Comparison of ENCODE assay signal across 27 cellular contexts in genomic region chr2:3387011-3387410, GRCh38.
"Had no signal": no experiment of that assay in that cellular context is flagged by ENCODE, and none has a peak within 500 bp of the region (broad histone marks: within the 10 kb centered on the region; RNA-seq: fewer than 3 reads in every experiment).

No MANE protein-coding gene starts in this region.

- H3K27ac Mint-ChIP-seq: memory B cell; natural killer cell treated with Interleukin-12 subunit alpha and Interleukin-12 subunit beta and Interleukin-15 and Interleukin-18, amount 100 ng/mL, for 72 hours; stimulated activated effector memory CD8-positive, alpha-beta T cell treated with anti-CD3 and anti-CD28 coated beads, Interleukin-12 subunit alpha, Interleukin-12 subunit beta, amount 100 ng/mL, for 72 hours; type B pancreatic cell had no signal

- H3K4me1 Mint-ChIP-seq: neural crest cell had no signal

- H3K27me3 Mint-ChIP-seq: memory B cell; natural killer cell treated with Interleukin-12 subunit alpha and Interleukin-12 subunit beta and Interleukin-15 and Interleukin-18, amount 100 ng/mL, for 72 hours; type B pancreatic cell had no signal

- H3K4me3 ChIP-seq: dorsolateral prefrontal cortex, gastroesophageal sphincter, heart left ventricle, left ventricle myocardium inferior, lower lobe of right lung, ovary, psoas muscle, sigmoid colon, tibial artery had no signal

- H3K36me3 ChIP-seq: ovary had no signal

- DNase-seq: cortex of kidney; dorsolateral prefrontal cortex; effector CD4-positive, alpha-beta T cell; foreskin keratinocyte; heart left ventricle; hippocampal formation; left colon; left ventricle myocardium inferior; lower lobe of right lung; ovary; psoas muscle; right cardiac atrium; sigmoid colon; stimulated activated CD4-positive, alpha-beta T cell treated with anti-CD3 and anti-CD28 coated beads, Interleukin-2, amount 100 ng/mL, for 24 hours; stimulated activated CD4-positive, alpha-beta T cell treated with anti-CD3 and anti-CD28 coated beads, Interleukin-4, amount 100 ng/mL, for 24 hours; stimulated activated naive CD8-positive, alpha-beta T cell treated with anti-CD3 and anti-CD28 coated beads, Interleukin-15, Interleukin-2, amounts not matched to agents 100 U/mL and 50 U/mL, for 24 hours; substantia nigra; testis; tibial artery had no signal

- H3K27ac ChIP-seq: dorsolateral prefrontal cortex, epithelial cell of prostate, foreskin keratinocyte, gastroesophageal sphincter, heart left ventricle, left ventricle myocardium inferior, lower lobe of right lung, neutrophil, ovary, psoas muscle, sigmoid colon, testis, tibial artery had no signal

- H3K27me3 ChIP-seq: dorsolateral prefrontal cortex, foreskin keratinocyte, gastroesophageal sphincter, heart left ventricle, neutrophil, ovary, sigmoid colon, testis, tibial artery had no signal

- H3K9me3 Mint-ChIP-seq: memory B cell; natural killer cell treated with Interleukin-12 subunit alpha and Interleukin-12 subunit beta and Interleukin-15 and Interleukin-18, amount 100 ng/mL, for 72 hours; neural crest cell; stimulated activated effector memory CD8-positive, alpha-beta T cell treated with anti-CD3 and anti-CD28 coated beads, Interleukin-12 subunit alpha, Interleukin-12 subunit beta, amount 100 ng/mL, for 72 hours had no signal

- H3K9me3 ChIP-seq: gastroesophageal sphincter, heart left ventricle, left ventricle myocardium inferior, lower lobe of right lung, neutrophil, ovary, psoas muscle, sigmoid colon, testis, tibial artery had no signal

- H3K4me1 ChIP-seq: foreskin keratinocyte, gastroesophageal sphincter, heart left ventricle, lower lobe of right lung, psoas muscle, sigmoid colon, testis had no signal

- H3K4me3 Mint-ChIP-seq: memory B cell; natural killer cell treated with Interleukin-12 subunit alpha and Interleukin-12 subunit beta and Interleukin-15 and Interleukin-18, amount 100 ng/mL, for 72 hours; neural crest cell; stimulated activated effector memory CD8-positive, alpha-beta T cell treated with anti-CD3 and anti-CD28 coated beads, Interleukin-12 subunit alpha, Interleukin-12 subunit beta, amount 100 ng/mL, for 72 hours; type B pancreatic cell had no signal

- ATAC-seq: foreskin keratinocyte; gastroesophageal sphincter; left colon; natural killer cell treated with Interleukin-12 subunit alpha and Interleukin-12 subunit beta and Interleukin-15 and Interleukin-18, amount 100 ng/mL, for 72 hours; psoas muscle; stimulated activated effector memory CD8-positive, alpha-beta T cell treated with anti-CD3 and anti-CD28 coated beads, Interleukin-12 subunit alpha, Interleukin-12 subunit beta, amount 100 ng/mL, for 72 hours; stimulated activated naive CD8-positive, alpha-beta T cell treated with anti-CD3 and anti-CD28 coated beads, Interleukin-15, Interleukin-2, amounts not matched to agents 100 U/mL and 50 U/mL, for 24 hours had no signal
